In the genomic region with DNA sequence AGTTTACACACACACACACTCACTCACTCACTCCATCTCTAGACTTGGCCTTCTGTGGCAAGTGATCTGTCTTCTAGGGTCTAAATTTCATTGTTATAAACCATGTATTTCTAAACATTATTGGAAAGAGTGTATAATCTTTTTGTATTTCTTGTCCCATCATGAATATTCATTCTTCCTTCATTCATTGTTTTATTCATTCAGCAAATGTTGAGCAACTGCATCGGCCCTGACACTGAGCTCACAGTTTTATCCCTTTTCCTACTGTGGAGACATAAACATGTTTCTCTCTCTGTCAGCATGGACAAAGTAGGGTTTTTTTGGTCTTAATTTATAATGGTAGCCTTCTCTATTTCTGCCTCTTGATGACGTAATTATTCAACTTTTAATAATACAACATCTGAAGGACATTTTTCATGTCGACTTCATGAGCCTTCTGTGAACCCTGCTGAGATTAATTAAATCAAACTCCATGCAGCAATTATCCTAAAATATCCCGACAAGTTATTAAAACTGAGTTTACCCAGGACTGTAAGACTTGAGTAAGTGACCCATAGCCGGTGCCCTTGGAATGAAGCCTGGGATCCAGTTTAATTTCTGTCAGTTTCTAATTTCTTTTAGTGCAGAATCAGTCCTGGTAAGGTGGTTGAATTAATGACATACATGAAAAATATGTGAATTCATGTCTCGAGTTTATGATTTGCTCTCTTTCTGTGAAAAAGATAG, we compare ENCODE assay signal across 18 cellular contexts. TPM values are rescaled to one million over a fixed set of nuclear protein-coding genes. Genes with fewer than 3 reads are reported as not detected.
A peak's percentile ranks its signal among the peaks of the same experiment; 100 is the strongest.
DNase-seq lines count a peak whose midpoint lies in the region; ATAC-seq and TF ChIP-seq lines count a peak whose summit lies in the region.
"Had no signal": no experiment of that assay in that cellular context is flagged by ENCODE, and none has a peak within 500 bp of the region (broad histone marks: within the 10 kb centered on the region; RNA-seq: fewer than 3 reads in every experiment).

No MANE protein-coding gene starts in this region.

- no peak overlapping the region for H3K27ac ChIP-seq in SK-N-SH (ENCODE audit: low read depth in 2 of 2, low read length in 1 of 2)
- peak overlapping the region; percentile 50 for H3K27ac ChIP-seq in angular gyrus (ENCODE audit: low read depth, low read length)
- peak overlapping the region; percentile 31 for H3K27ac ChIP-seq in stomach smooth muscle (ENCODE audit: low read length)
- H3K27ac ChIP-seq: 22Rv1, epithelial cell of prostate, lower lobe of right lung had no signal

- no peak for TF ChIP-seq EP300 in SK-N-SH (IDR thresholded peaks at IDR 0.05; ENCODE audit: borderline replicate concordance in 1 of 2, low read depth in 1 of 2, low read length in 1 of 2)

- no peaks in the 10 kb centered on the region for H3K36me3 ChIP-seq in SK-N-SH (replicated peaks in 1 of 2; ENCODE audit: control insufficient read depth in 1 of 2, insufficient read depth in 2 of 2, low read length in 1 of 2)
- H3K36me3 ChIP-seq in stomach smooth muscle (ENCODE audit: control insufficient read depth in 2 of 2, insufficient read depth in 2 of 2, low read length in 2 of 2), result peaks cover 0 to 6% of the 10 kb centered on the region in 2 donors

- TF ChIP-seq CTCF in SK-N-SH (IDR thresholded peaks at IDR 0.05), result no peak

- H4K20me1 ChIP-seq in SK-N-SH (ENCODE audit: insufficient read depth), result no peaks in the 10 kb centered on the region

- WGBS in SK-N-SH (ENCODE audit: low lambda C conversion rate), result 69% methylated on average over 6 of the region's 6 CpGs

- H3K4me1 ChIP-seq in SK-N-SH (ENCODE audit: control insufficient read depth in 1 of 2, insufficient read depth in 2 of 2, low read depth in 1 of 2, low read length in 1 of 2) (no peaks in the 10 kb centered on the region), stomach smooth muscle (ENCODE audit: control insufficient read depth, insufficient read depth, low read length) (peaks cover 6% of the 10 kb centered on the region)
- H3K4me1 ChIP-seq: lower lobe of right lung had no signal

- CTCF ChIA-PET in SK-N-SH (lab: Yijun Ruan, JAX), result no interaction called here

- no peak overlapping the region for H3K4me2 ChIP-seq in SK-N-SH

- no peaks in the 10 kb centered on the region for H3K9me2 ChIP-seq in SK-N-SH

- ATAC-seq in SK-N-SH treated with all-trans-retinoic acid at 6 μM for 48 hours, result peak; percentile 47
- ATAC-seq in HG02981 (IDR thresholded peaks at IDR 0.05; ENCODE audit: unreplicated experiment), result no peak
- ATAC-seq: lower lobe of right lung; naive thymus-derived CD4-positive, alpha-beta T cell had no signal

- no peaks in the 10 kb centered on the region for H3K79me2 ChIP-seq in SK-N-SH (ENCODE audit: insufficient read depth)

- POLR2A ChIA-PET in SK-N-SH (lab: Yijun Ruan, JAX), result no interaction called here

- no peak overlapping the region for H2AFZ ChIP-seq in SK-N-SH (ENCODE audit: low read depth)

- H3K9ac ChIP-seq in SK-N-SH (no peak overlapping the region), stomach smooth muscle (ENCODE audit: low read length in 2 of 2) (no peak overlapping the region)

- H3F3A ChIP-seq in SK-N-SH (replicated peaks; ENCODE audit: insufficient read depth), result no peaks in the 10 kb centered on the region

- H3K9me3 ChIP-seq in SK-N-SH, result no peaks in the 10 kb centered on the region
- no peaks in the 10 kb centered on the region for H3K9me3 ChIP-seq in stomach smooth muscle (ENCODE audit: control insufficient read depth in 2 of 2, low read length in 2 of 2)
- H3K9me3 ChIP-seq: lower lobe of right lung had no signal

- TF ChIP-seq RAD21 in SK-N-SH (IDR thresholded peaks at IDR 0.05; ENCODE audit: low read length), result no peak

- no peak overlapping the region for H3K4me3 ChIP-seq in SK-N-SH (ENCODE audit: low read depth in 2 of 2, low read length in 1 of 2)
- H3K4me3 ChIP-seq in stomach smooth muscle (ENCODE audit: low read length in 2 of 2), result no peak overlapping the region
- H3K4me3 ChIP-seq: lower lobe of right lung had no signal

- no peaks in the 10 kb centered on the region for H3K27me3 ChIP-seq in SK-N-SH (ENCODE audit: insufficient read depth)
- H3K27me3 ChIP-seq in stomach smooth muscle (ENCODE audit: control insufficient read depth in 1 of 2, insufficient read depth in 2 of 2, low read length in 2 of 2), result no peaks in the 10 kb centered on the region

- DNase-seq in SK-N-SH, result no peak
- peak; percentile 63 for DNase-seq in medulla oblongata (ENCODE audit: extremely low spot score)
- DNase-seq in NCI-H510A (lab: John Stamatoyannopoulos, UW), result no peak
- no peak for DNase-seq in COR-L47 (lab: John Stamatoyannopoulos, UW)
- DNase-seq: activated CD4-positive, alpha-beta T cell treated with anti-CD3 and anti-CD28 coated beads for 1 hour; C1 segment of cervical spinal cord; DMS53; H9; lower lobe of right lung; naive thymus-derived CD4-positive, alpha-beta T cell; SIG-M5; T-helper 9 cell had no signal

TF ChIP-seq in SK-N-SH treated with all-trans-retinoic acid at 6 μM for 48 hours, 23 proteins besides CTCF, POLR2A, EP300 and RAD21:
- peak; percentile 32; the same call in 1 of the 2 replicates for TF ChIP-seq ISL1 (CRISPR knock-in tag; IDR thresholded peaks at IDR 0.05)
- TF ChIP-seq ZC3H10 (CRISPR knock-in tag; IDR thresholded peaks at IDR 0.05), result peak; percentile 85; the same call in 1 of the 2 replicates
- TF ChIP-seq GLIS3 (CRISPR knock-in tag; IDR thresholded peaks at IDR 0.05), result no peak

TF ChIP-seq in SK-N-SH, 30 proteins besides CTCF, POLR2A, EP300 and RAD21 (continues in another document):
- TF ChIP-seq ZBTB33 (IDR thresholded peaks at IDR 0.05; ENCODE audit: borderline replicate concordance, low read depth) (no peak), EZH2phosphoT487 (IDR thresholded peaks at IDR 0.05; ENCODE audit: borderline replicate concordance, low read depth) (no peak), RFX5 (IDR thresholded peaks at IDR 0.05; ENCODE audit: low read length) (no peak), TAF1 (IDR thresholded peaks at IDR 0.05; ENCODE audit: borderline replicate concordance, low read depth, low read length) (no peak), MEF2A (IDR thresholded peaks at IDR 0.05; ENCODE audit: borderline replicate concordance, low read depth) (no peak), JUND (IDR thresholded peaks at IDR 0.05) (no peak), GATA2 (CRISPR knock-in tag; IDR thresholded peaks at IDR 0.05) (no peak), FOXM1 (IDR thresholded peaks at IDR 0.05; ENCODE audit: low read depth) (no peak), SMC3 (IDR thresholded peaks at IDR 0.05; ENCODE audit: low read depth, low read length) (no peak), REST (IDR thresholded peaks at IDR 0.05; ENCODE audit: low read depth, low read length) (no peak), SIN3A (IDR thresholded peaks at IDR 0.05; ENCODE audit: borderline replicate concordance, low read depth, low read length) (no peak), TEAD4 (IDR thresholded peaks at IDR 0.05; ENCODE audit: borderline replicate concordance, insufficient read depth) (no peak)
- TF ChIP-seq, protein P1, sequence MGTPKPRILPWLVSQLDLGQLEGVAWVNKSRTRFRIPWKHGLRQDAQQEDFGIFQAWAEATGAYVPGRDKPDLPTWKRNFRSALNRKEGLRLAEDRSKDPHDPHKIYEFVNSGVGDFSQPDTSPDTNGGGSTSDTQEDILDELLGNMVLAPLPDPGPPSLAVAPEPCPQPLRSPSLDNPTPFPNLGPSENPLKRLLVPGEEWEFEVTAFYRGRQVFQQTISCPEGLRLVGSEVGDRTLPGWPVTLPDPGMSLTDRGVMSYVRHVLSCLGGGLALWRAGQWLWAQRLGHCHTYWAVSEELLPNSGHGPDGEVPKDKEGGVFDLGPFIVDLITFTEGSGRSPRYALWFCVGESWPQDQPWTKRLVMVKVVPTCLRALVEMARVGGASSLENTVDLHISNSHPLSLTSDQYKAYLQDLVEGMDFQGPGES (IDR thresholded peaks at IDR 0.05; ENCODE audit: low read depth, low read length), result no peak

RNA-seq across cellular contexts. Expression of gene SPATA13, which starts 7.3 kb away (rescaled TPM):
- polyA plus RNA-seq in SK-N-SH (2012; rRNA removed), result 4.3 and 4.7 TPM in 2 replicates
- 2.5 and 2.8 TPM in 2 replicates for polyA plus RNA-seq in SK-N-SH (2012; cell fraction: cytosol; rRNA removed)
- polyA plus RNA-seq in SK-N-SH (2012; cell fraction: nucleus; rRNA removed), result 16.5 and 18.3 TPM in 2 replicates

Comparison
In these comparisons a context has a peak if more than half of its experiments do, and no peak if none do; other contexts are left out.
1. H3K27ac ChIP-seq: peak in angular gyrus (single experiment) and stomach smooth muscle (single experiment); none in SK-N-SH (0 of 2).